1 cellular context compared by ENCODE assay signal in the genomic region with DNA sequence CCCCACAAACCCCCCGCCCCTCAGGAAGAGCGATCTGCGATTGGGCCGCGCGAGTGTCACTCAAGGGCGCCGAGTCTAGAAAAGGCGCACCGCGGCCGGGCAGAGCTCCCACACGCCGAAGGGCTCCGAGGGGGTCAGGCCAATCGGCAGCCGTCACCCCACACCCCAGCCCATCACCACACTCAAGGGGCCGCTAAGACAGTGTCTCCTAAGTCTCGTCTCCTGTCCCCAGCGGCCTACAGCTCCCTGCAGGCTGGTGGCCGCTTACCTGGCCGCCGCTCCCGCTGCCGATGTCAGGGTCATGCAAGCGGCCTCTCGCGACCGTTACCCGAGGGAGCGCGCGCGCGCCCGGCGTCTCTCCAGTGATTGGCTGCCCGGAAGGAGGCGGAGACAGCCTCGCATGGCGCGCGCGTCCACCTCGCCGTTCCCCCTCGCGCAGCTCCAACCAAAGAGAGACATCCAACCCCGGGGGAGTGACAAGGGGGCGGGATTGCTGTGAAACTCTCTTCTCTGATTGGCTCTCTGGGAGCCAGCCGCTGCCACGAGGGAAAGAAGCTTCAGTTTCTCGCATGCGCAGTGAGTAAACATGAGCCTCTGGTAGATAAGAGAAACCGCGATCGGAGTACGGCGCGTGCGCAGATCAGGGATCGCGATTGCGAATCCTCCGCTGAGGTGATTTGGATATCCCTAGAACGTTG.
TF ChIP-seq lines count a peak whose summit lies in the region.

A gene with protein sequence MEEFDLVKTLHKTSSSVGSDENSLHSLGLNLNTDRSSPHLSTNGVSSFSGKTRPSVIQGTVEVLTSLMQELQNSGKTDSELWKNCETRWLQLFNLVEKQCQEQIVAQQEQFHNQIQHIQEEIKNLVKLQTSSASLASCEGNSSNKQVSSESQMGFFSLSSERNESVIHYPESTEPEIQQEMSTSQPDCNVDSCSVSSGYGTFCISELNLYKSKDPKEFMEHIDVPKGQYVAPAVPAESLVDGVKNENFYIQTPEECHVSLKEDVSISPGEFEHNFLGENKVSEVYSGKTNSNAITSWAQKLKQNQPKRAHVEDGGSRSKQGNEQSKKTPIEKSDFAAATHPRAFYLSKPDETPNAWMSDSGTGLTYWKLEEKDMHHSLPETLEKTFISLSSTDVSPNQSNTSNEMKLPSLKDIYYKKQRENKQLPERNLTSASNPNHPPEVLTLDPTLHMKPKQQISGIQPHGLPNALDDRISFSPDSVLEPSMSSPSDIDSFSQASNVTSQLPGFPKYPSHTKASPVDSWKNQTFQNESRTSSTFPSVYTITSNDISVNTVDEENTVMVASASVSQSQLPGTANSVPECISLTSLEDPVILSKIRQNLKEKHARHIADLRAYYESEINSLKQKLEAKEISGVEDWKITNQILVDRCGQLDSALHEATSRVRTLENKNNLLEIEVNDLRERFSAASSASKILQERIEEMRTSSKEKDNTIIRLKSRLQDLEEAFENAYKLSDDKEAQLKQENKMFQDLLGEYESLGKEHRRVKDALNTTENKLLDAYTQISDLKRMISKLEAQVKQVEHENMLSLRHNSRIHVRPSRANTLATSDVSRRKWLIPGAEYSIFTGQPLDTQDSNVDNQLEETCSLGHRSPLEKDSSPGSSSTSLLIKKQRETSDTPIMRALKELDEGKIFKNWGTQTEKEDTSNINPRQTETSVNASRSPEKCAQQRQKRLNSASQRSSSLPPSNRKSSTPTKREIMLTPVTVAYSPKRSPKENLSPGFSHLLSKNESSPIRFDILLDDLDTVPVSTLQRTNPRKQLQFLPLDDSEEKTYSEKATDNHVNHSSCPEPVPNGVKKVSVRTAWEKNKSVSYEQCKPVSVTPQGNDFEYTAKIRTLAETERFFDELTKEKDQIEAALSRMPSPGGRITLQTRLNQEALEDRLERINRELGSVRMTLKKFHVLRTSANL (minus strand): TSS at position 335 of the 698 bp plus-strand sequence. CDS start 2,777 bp downstream, outside the sequence.
A gene (plus strand): TSS at position 630 of the 698 bp plus-strand sequence. CDS start 20,239 bp downstream, outside the sequence.

TF ChIP-seq in HEK293, 187 proteins besides CTCF, POLR2A, EP300 and RAD21 (continued from another document and continues in another):
- TF ChIP-seq, protein P1, sequence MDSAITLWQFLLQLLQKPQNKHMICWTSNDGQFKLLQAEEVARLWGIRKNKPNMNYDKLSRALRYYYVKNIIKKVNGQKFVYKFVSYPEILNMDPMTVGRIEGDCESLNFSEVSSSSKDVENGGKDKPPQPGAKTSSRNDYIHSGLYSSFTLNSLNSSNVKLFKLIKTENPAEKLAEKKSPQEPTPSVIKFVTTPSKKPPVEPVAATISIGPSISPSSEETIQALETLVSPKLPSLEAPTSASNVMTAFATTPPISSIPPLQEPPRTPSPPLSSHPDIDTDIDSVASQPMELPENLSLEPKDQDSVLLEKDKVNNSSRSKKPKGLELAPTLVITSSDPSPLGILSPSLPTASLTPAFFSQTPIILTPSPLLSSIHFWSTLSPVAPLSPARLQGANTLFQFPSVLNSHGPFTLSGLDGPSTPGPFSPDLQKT (IDR thresholded peaks at IDR 0.05; ENCODE audit: borderline replicate concordance, low read depth, low read length): no peak
- TF ChIP-seq ZNF777 (tag by site-specific recombination; IDR thresholded peaks at IDR 0.05; ENCODE audit: borderline replicate concordance) (no peak), ZNF571 (tag by site-specific recombination; IDR thresholded peaks at IDR 0.05) (no peak), ZNF785 (tag by site-specific recombination; IDR thresholded peaks at IDR 0.05) (no peak; the same call in 1 of the 2 replicates), ZBTB20 (tag by site-specific recombination; IDR thresholded peaks at IDR 0.05) (0 out of 2 replicates have a peak, but pooled peaks have one; percentile 65), ZNF354C (tag by site-specific recombination; IDR thresholded peaks at IDR 0.05; ENCODE audit: borderline replicate concordance, low read depth) (no peak), ZNF37A (tag by site-specific recombination; IDR thresholded peaks at IDR 0.05) (no peak), ZBTB1 (tag by site-specific recombination; IDR thresholded peaks at IDR 0.05) (no peak), PRDM1 (tag by site-specific recombination; IDR thresholded peaks at IDR 0.05) (no peak), ZNF175 (tag by site-specific recombination; IDR thresholded peaks at IDR 0.05) (no peak), ZNF10 (tag by site-specific recombination; IDR thresholded peaks at IDR 0.05) (peak; percentile 81), GFI1B (tag by site-specific recombination; IDR thresholded peaks at IDR 0.05) (no peak), KLF7 (tag by site-specific recombination; IDR thresholded peaks at IDR 0.05; ENCODE audit: borderline replicate concordance) (peak; percentile 26; the same call in 1 of the 2 replicates), ZNF776 (tag by site-specific recombination; IDR thresholded peaks at IDR 0.05; ENCODE audit: borderline replicate concordance) (no peak), FEZF1 (tag by site-specific recombination; IDR thresholded peaks at IDR 0.05) (peak; percentile 74), ZNF366 (tag by site-specific recombination; conservative IDR thresholded peaks at IDR 0.05) (no peak), ZNF133 (tag by site-specific recombination; IDR thresholded peaks at IDR 0.05) (no peak), ZNF140 (tag by site-specific recombination; IDR thresholded peaks at IDR 0.05) (no peak), ZNF549 (tag by site-specific recombination; IDR thresholded peaks at IDR 0.05) (no peak), MYNN (tag by site-specific recombination; IDR thresholded peaks at IDR 0.05; ENCODE audit: borderline replicate concordance) (peak; percentile 30; the same call in 1 of the 2 replicates), GLIS2 (tag by site-specific recombination; IDR thresholded peaks at IDR 0.05) (peak; percentile 100), ZNF416 (tag by site-specific recombination; IDR thresholded peaks at IDR 0.05) (no peak), ZNF223 (tag by site-specific recombination; IDR thresholded peaks at IDR 0.05) (no peak)
- TF ChIP-seq, protein P2, sequence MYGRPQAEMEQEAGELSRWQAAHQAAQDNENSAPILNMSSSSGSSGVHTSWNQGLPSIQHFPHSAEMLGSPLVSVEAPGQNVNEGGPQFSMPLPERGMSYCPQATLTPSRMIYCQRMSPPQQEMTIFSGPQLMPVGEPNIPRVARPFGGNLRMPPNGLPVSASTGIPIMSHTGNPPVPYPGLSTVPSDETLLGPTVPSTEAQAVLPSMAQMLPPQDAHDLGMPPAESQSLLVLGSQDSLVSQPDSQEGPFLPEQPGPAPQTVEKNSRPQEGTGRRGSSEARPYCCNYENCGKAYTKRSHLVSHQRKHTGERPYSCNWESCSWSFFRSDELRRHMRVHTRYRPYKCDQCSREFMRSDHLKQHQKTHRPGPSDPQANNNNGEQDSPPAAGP (tag by site-specific recombination; IDR thresholded peaks at IDR 0.05): peak; percentile 99
- TF ChIP-seq, protein P3, sequence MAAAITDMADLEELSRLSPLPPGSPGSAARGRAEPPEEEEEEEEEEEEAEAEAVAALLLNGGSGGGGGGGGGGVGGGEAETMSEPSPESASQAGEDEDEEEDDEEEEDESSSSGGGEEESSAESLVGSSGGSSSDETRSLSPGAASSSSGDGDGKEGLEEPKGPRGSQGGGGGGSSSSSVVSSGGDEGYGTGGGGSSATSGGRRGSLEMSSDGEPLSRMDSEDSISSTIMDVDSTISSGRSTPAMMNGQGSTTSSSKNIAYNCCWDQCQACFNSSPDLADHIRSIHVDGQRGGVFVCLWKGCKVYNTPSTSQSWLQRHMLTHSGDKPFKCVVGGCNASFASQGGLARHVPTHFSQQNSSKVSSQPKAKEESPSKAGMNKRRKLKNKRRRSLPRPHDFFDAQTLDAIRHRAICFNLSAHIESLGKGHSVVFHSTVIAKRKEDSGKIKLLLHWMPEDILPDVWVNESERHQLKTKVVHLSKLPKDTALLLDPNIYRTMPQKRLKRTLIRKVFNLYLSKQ (tag by site-specific recombination; IDR thresholded peaks at IDR 0.05; ENCODE audit: borderline replicate concordance): no peak; the same call in 1 of the 2 replicates
- TF ChIP-seq, protein P4, sequence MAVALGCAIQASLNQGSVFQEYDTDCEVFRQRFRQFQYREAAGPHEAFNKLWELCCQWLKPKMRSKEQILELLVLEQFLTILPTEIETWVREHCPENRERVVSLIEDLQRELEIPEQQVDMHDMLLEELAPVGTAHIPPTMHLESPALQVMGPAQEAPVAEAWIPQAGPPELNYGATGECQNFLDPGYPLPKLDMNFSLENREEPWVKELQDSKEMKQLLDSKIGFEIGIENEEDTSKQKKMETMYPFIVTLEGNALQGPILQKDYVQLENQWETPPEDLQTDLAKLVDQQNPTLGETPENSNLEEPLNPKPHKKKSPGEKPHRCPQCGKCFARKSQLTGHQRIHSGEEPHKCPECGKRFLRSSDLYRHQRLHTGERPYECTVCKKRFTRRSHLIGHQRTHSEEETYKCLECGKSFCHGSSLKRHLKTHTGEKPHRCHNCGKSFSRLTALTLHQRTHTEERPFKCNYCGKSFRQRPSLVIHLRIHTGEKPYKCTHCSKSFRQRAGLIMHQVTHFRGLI (tag by site-specific recombination; IDR thresholded peaks at IDR 0.05): peak; percentile 75
- TF ChIP-seq, protein P5, sequence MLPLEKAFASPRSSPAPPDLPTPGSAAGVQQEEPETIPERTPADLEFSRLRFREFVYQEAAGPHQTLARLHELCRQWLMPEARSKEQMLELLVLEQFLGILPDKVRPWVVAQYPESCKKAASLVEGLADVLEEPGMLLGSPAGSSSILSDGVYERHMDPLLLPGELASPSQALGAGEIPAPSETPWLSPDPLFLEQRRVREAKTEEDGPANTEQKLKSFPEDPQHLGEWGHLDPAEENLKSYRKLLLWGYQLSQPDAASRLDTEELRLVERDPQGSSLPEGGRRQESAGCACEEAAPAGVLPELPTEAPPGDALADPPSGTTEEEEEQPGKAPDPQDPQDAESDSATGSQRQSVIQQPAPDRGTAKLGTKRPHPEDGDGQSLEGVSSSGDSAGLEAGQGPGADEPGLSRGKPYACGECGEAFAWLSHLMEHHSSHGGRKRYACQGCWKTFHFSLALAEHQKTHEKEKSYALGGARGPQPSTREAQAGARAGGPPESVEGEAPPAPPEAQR (tag by site-specific recombination; IDR thresholded peaks at IDR 0.05): peak; percentile 41; the same call in 1 of the 2 replicates
- TF ChIP-seq, protein P6, sequence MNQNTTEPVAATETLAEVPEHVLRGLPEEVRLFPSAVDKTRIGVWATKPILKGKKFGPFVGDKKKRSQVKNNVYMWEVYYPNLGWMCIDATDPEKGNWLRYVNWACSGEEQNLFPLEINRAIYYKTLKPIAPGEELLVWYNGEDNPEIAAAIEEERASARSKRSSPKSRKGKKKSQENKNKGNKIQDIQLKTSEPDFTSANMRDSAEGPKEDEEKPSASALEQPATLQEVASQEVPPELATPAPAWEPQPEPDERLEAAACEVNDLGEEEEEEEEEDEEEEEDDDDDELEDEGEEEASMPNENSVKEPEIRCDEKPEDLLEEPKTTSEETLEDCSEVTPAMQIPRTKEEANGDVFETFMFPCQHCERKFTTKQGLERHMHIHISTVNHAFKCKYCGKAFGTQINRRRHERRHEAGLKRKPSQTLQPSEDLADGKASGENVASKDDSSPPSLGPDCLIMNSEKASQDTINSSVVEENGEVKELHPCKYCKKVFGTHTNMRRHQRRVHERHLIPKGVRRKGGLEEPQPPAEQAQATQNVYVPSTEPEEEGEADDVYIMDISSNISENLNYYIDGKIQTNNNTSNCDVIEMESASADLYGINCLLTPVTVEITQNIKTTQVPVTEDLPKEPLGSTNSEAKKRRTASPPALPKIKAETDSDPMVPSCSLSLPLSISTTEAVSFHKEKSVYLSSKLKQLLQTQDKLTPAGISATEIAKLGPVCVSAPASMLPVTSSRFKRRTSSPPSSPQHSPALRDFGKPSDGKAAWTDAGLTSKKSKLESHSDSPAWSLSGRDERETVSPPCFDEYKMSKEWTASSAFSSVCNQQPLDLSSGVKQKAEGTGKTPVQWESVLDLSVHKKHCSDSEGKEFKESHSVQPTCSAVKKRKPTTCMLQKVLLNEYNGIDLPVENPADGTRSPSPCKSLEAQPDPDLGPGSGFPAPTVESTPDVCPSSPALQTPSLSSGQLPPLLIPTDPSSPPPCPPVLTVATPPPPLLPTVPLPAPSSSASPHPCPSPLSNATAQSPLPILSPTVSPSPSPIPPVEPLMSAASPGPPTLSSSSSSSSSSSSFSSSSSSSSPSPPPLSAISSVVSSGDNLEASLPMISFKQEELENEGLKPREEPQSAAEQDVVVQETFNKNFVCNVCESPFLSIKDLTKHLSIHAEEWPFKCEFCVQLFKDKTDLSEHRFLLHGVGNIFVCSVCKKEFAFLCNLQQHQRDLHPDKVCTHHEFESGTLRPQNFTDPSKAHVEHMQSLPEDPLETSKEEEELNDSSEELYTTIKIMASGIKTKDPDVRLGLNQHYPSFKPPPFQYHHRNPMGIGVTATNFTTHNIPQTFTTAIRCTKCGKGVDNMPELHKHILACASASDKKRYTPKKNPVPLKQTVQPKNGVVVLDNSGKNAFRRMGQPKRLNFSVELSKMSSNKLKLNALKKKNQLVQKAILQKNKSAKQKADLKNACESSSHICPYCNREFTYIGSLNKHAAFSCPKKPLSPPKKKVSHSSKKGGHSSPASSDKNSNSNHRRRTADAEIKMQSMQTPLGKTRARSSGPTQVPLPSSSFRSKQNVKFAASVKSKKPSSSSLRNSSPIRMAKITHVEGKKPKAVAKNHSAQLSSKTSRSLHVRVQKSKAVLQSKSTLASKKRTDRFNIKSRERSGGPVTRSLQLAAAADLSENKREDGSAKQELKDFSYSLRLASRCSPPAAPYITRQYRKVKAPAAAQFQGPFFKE (tag by site-specific recombination; IDR thresholded peaks at IDR 0.05; ENCODE audit: borderline replicate concordance): no peak; the same call in 1 of the 2 replicates
- TF ChIP-seq, protein P7, sequence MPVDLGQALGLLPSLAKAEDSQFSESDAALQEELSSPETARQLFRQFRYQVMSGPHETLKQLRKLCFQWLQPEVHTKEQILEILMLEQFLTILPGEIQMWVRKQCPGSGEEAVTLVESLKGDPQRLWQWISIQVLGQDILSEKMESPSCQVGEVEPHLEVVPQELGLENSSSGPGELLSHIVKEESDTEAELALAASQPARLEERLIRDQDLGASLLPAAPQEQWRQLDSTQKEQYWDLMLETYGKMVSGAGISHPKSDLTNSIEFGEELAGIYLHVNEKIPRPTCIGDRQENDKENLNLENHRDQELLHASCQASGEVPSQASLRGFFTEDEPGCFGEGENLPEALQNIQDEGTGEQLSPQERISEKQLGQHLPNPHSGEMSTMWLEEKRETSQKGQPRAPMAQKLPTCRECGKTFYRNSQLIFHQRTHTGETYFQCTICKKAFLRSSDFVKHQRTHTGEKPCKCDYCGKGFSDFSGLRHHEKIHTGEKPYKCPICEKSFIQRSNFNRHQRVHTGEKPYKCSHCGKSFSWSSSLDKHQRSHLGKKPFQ (tag by site-specific recombination; IDR thresholded peaks at IDR 0.05): 0 out of 2 replicates have a peak, but pooled peaks have one; percentile 35
